In genomic region chr5:19616821-19617220, GRCh38 we compare ENCODE assay signal across 30 cellular contexts.
"Had no signal": no experiment of that assay in that cellular context is flagged by ENCODE, and none has a peak within 500 bp of the region (broad histone marks: within the 10 kb centered on the region; RNA-seq: fewer than 3 reads in every experiment).

No MANE protein-coding gene starts in this region.

- H3K27ac ChIP-seq: adrenal gland, ascending aorta, brain microvascular endothelial cell, coronary artery, dorsolateral prefrontal cortex, foreskin keratinocyte, gastrocnemius medialis, heart left ventricle, WERI-Rb-1 had no signal

- H3K4me3 ChIP-seq: adrenal gland, ascending aorta, coronary artery, dorsolateral prefrontal cortex, gastrocnemius medialis, heart left ventricle had no signal

- ATAC-seq: activated CD4-positive, alpha-beta T cell treated with anti-CD3 and anti-CD28 coated beads for 36 hours; activated CD4-positive, CD25-positive, alpha-beta regulatory T cell treated with anti-CD3 and anti-CD28 coated beads, Interleukin-2, amount 50 U/mL, for 24 hours; activated CD8-positive, alpha-beta memory T cell treated with anti-CD3 and anti-CD28 coated beads, Interleukin-2, amount 10 ng/mL, durations not matched to agents 7 days and 5 days; activated CD8-positive, alpha-beta T cell treated with anti-CD3 and anti-CD28 coated beads, Interleukin-2, amount 10 ng/mL, durations not matched to agents 7 days and 5 days; activated naive CD8-positive, alpha-beta T cell treated with anti-CD3 and anti-CD28 coated beads, Interleukin-2, amount 50 U/mL, for 24 hours; esophagus mucosa; foreskin keratinocyte; gastrocnemius medialis; heart left ventricle; T-helper 17 cell had no signal

- H3K36me3 ChIP-seq: adrenal gland, ascending aorta, brain microvascular endothelial cell, gastrocnemius medialis, heart left ventricle, WERI-Rb-1 had no signal

- DNase-seq: activated B cell treated with CpG ODN at 0.5 μM for 24 hours; activated CD4-positive, alpha-beta memory T cell treated with anti-CD3 and anti-CD28 coated beads for 36 hours; activated CD4-positive, alpha-beta T cell treated with anti-CD3 and anti-CD28 coated beads for 36 hours; activated CD4-positive, alpha-beta T cell treated with anti-CD3 and anti-CD28 coated beads, Interleukin-2, amount 10 ng/mL, durations not matched to agents 24 days and 14 days; activated CD8-positive, alpha-beta memory T cell treated with anti-CD3 and anti-CD28 coated beads, Interleukin-2, amount 10 ng/mL, durations not matched to agents 7 days and 5 days; activated CD8-positive, alpha-beta memory T cell treated with anti-CD3 and anti-CD28 coated beads, Interleukin-2, amount 50 U/mL, for 4 hours; activated CD8-positive, alpha-beta T cell treated with anti-CD3 and anti-CD28 coated beads, Interleukin-2, amount 10 ng/mL, durations not matched to agents 7 days and 5 days; activated effector memory CD4-positive, alpha-beta T cell treated with anti-CD3 and anti-CD28 coated beads, Interleukin-2, amount 50 U/mL, for 16 hours; activated naive CD4-positive, alpha-beta T cell treated with anti-CD3 and anti-CD28 coated beads for 36 hours; activated naive CD8-positive, alpha-beta T cell treated with anti-CD3 and anti-CD28 coated beads for 36 hours; activated naive CD8-positive, alpha-beta T cell treated with anti-CD3 and anti-CD28 coated beads, Interleukin-2, amount 50 U/mL, for 24 hours; activated T-cell treated with anti-CD3 and anti-CD28 coated beads, Interleukin-2, amount 50 U/mL, for 1 hour; activated T-cell treated with anti-CD3 and anti-CD28 coated beads, Interleukin-2, amount 50 U/mL, for 48 hours; adrenal gland; brain microvascular endothelial cell; dorsolateral prefrontal cortex; effector memory CD4-positive, alpha-beta T cell; endodermal cell; foreskin keratinocyte; gastrocnemius medialis; glutamatergic neuron; heart left ventricle; T-helper 1 cell; T-helper 17 cell; T1000; WERI-Rb-1 had no signal

- H3K27me3 ChIP-seq: adrenal gland, ascending aorta, brain microvascular endothelial cell, dorsolateral prefrontal cortex, foreskin keratinocyte, gastrocnemius medialis, heart left ventricle had no signal

- H3K9me3 ChIP-seq: adrenal gland, ascending aorta, gastrocnemius medialis, heart left ventricle had no signal

- H3K4me1 ChIP-seq: adrenal gland, ascending aorta, foreskin keratinocyte, gastrocnemius medialis, heart left ventricle had no signal
